1 cellular context compared by ENCODE assay signal in the genomic region with DNA sequence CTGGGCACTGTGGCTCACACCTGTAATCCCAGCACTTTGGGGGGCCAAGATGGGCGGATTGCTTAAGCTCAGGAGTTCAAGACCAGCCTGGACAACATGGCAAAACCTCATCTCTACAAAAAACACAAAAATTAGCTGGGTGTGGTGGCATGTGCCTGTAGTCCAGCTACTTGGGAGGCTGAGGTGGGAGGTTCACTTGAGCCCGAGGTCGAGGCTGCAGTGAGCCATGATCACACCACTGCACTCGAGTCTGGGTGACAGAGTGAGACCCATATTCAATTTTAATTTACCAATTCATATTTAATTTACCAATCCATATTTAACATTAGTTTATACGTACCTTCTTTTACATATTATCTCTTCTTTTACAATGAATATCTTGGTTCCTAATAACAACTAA.
A peak's percentile ranks its signal among the peaks of the same experiment; 100 is the strongest.
TF ChIP-seq lines count a peak whose summit lies in the region.

No MANE protein-coding gene starts in this region.

TF ChIP-seq in HepG2, 621 proteins besides CTCF, POLR2A, EP300 and RAD21:
- TF ChIP-seq, protein P1, sequence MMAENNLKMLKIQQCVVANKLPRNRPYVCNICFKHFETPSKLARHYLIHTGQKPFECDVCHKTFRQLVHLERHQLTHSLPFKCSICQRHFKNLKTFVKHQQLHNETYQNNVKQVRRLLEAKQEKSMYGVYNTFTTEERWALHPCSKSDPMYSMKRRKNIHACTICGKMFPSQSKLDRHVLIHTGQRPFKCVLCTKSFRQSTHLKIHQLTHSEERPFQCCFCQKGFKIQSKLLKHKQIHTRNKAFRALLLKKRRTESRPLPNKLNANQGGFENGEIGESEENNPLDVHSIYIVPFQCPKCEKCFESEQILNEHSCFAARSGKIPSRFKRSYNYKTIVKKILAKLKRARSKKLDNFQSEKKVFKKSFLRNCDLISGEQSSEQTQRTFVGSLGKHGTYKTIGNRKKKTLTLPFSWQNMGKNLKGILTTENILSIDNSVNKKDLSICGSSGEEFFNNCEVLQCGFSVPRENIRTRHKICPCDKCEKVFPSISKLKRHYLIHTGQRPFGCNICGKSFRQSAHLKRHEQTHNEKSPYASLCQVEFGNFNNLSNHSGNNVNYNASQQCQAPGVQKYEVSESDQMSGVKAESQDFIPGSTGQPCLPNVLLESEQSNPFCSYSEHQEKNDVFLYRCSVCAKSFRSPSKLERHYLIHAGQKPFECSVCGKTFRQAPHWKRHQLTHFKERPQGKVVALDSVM (CRISPR knock-in tag; IDR thresholded peaks at IDR 0.05) = peak; percentile 90
